ENCODE assay signal across 8 cellular contexts in genomic region chr6:106145741-106146227, GRCh38. TPM values are rescaled to one million over a fixed set of nuclear protein-coding genes. Genes with fewer than 3 reads are reported as not detected.
A peak's percentile ranks its signal among the peaks of the same experiment; 100 is the strongest.
DNase-seq lines count a peak whose midpoint lies in the region; ATAC-seq and TF ChIP-seq lines count a peak whose summit lies in the region.

No MANE protein-coding gene starts in this region.

- no peak overlapping the region for H3K4me3 ChIP-seq in fibroblast of mammary gland (ENCODE audit: control insufficient read depth, low read depth, low read length)

- TF ChIP-seq CTCF in fibroblast of mammary gland (conservative IDR thresholded peaks at IDR 0.05; ENCODE audit: control insufficient read depth, insufficient read depth, low read depth, low read length), result no peak

- peak; percentile 78 for DNase-seq in M059J (ENCODE audit: low read depth)
- peak; percentile 33 for DNase-seq in fibroblast of mammary gland (ENCODE audit: low read depth)
- no peak for DNase-seq in DMS53 treated with DMSO at 0.1 percent for 48 hours (lab: John Stamatoyannopoulos, UW; ENCODE audit: unreplicated experiment)
- DNase-seq in T1000 (lab: John Stamatoyannopoulos, UW), result no peak

- ATAC-seq in GM18867 (IDR thresholded peaks at IDR 0.05; ENCODE audit: unreplicated experiment) (peak; percentile 34), GM21576 (IDR thresholded peaks at IDR 0.05; ENCODE audit: unreplicated experiment) (peak; percentile 29), GM19324 (IDR thresholded peaks at IDR 0.05; ENCODE audit: low FRiP score, unreplicated experiment) (no peak), GM18517 (IDR thresholded peaks at IDR 0.05; ENCODE audit: unreplicated experiment) (no peak)

RNA-seq across cellular contexts. Expression of gene PRDM1, which starts 59.6 kb away (rescaled TPM):
- total RNA-seq in M059J (2014; rRNA removed; shearing (Covaris generic)), result 8.0 and 14.8 TPM in 2 replicates

Comparison
In these comparisons a context has a peak if more than half of its experiments do, and no peak if none do; other contexts are left out.
1. ATAC-seq: peak in GM18867 (single experiment) and GM21576 (single experiment); none in GM19324 (single experiment) and GM18517 (single experiment).
2. DNase-seq: peak in M059J (single experiment) and fibroblast of mammary gland (single experiment); none in DMS53 treated with DMSO at 0.1 percent for 48 hours (single experiment) and T1000 (single experiment).